In genomic region chr2:228040995-228041394, GRCh38 we compare ENCODE assay signal across 8 cellular contexts.
"Had no signal": no experiment of that assay in that cellular context is flagged by ENCODE, and none has a peak within 500 bp of the region (broad histone marks: within the 10 kb centered on the region; RNA-seq: fewer than 3 reads in every experiment).

No MANE protein-coding gene starts in this region.

- ATAC-seq: GM12878 had no signal

- H3K4me3 ChIP-seq: GM12878 had no signal

- DNase-seq: GDM1, GF-D8 had no signal

- FAIRE-seq: G401.6, GM12878, GM12891, GM12892, GM18507, GM19239 had no signal
